In genomic region chr3:136897171-136897570, GRCh38 we compare ENCODE assay signal across 7 cellular contexts. TPM values are rescaled to one million over a fixed set of nuclear protein-coding genes. Genes with fewer than 3 reads are reported as not detected.
A peak's percentile ranks its signal among the peaks of the same experiment; 100 is the strongest.
DNase-seq lines count a peak whose midpoint lies in the region; ATAC-seq and TF ChIP-seq lines count a peak whose summit lies in the region.
"Not testable (repeated sequence)": the region's sequence is repeated elsewhere in the genome, so short reads cannot be mapped to it uniquely, and the experiment has no call there.

No MANE protein-coding gene starts in this region.

- DNase-seq in GM06990 (ENCODE audit: extremely low read depth, insufficient read length): peak; percentile 44
- DNase-seq in GM23338 (ENCODE audit: low spot score); naive thymus-derived CD8-positive, alpha-beta T cell: not testable (repeated sequence)
- DNase-seq in NCI-H146 treated with DMSO at 0.1 percent for 48 hours (lab: John Stamatoyannopoulos, UW; ENCODE audit: unreplicated experiment): peak; percentile 15
- DNase-seq in astrocyte of the hippocampus (ENCODE audit: low read depth, low spot score): peak; percentile 13

- H3K4me3 ChIP-seq in GM06990 (replicated peaks; ENCODE audit: low read depth, low read length); GM23338; SU-DHL-6 (ENCODE audit: insufficient read depth, low read length, poor library complexity, severe bottlenecking): not testable (repeated sequence)

- not testable (repeated sequence) for H3F3A ChIP-seq in GM23338 (replicated peaks; ENCODE audit: low read depth)
- H3F3A ChIP-seq in SU-DHL-6 (ENCODE audit: insufficient read depth): peaks cover 59% of the 10 kb centered on the region

- peak overlapping the region; percentile 2; the same call in 1 of the 2 replicates for H3K4me2 ChIP-seq in GM23338
- peak overlapping the region; percentile 50 for H3K4me2 ChIP-seq in SU-DHL-6 (ENCODE audit: low read depth, low read length, poor library complexity, severe bottlenecking)

- H3K36me3 ChIP-seq in GM06990 (ENCODE audit: control insufficient read depth, insufficient read depth, low read length); GM23338 (ENCODE audit: insufficient read depth): not testable (repeated sequence)
- peaks cover 15% of the 10 kb centered on the region for H3K36me3 ChIP-seq in SU-DHL-6 (ENCODE audit: low read length)

- H3K4me1 Mint-ChIP-seq in GM23338 (peaks cover 60% of the 10 kb centered on the region), IgD-negative memory B cell (peaks cover 60 to 73% (median 61%) of the 10 kb centered on the region in 3 donors)
- H3K4me1 Mint-ChIP-seq in naive thymus-derived CD8-positive, alpha-beta T cell: peaks cover 42 to 85% (median 75%) of the 10 kb centered on the region in 4 donors

- H3K79me2 ChIP-seq in GM23338 (replicated peaks; ENCODE audit: insufficient read depth) (peaks cover 100% of the 10 kb centered on the region), SU-DHL-6 (ENCODE audit: insufficient read depth, low read length) (peaks cover 98% of the 10 kb centered on the region)

- H3K27ac ChIP-seq in GM23338 (ENCODE audit: low read depth) (peak overlapping the region; percentile 73; the same call in 1 of the 2 replicates), SU-DHL-6 (ENCODE audit: low read depth, low read length) (peak overlapping the region; percentile 85)

- not testable (repeated sequence) for H3K9me3 Mint-ChIP-seq in GM23338; IgD-negative memory B cell; naive thymus-derived CD8-positive, alpha-beta T cell

- H3K9ac ChIP-seq in SU-DHL-6 (ENCODE audit: low read length): not testable (repeated sequence)

- not testable (repeated sequence) for H3K9me2 ChIP-seq in GM23338 (ENCODE audit: insufficient read depth); SU-DHL-6 (replicated peaks; ENCODE audit: insufficient read depth, low read length)

- H3K27ac Mint-ChIP-seq in GM23338 (peak overlapping the region; percentile 47; the same call in 1 of the 2 replicates), IgD-negative memory B cell (peak overlapping the region in 2 of 3 donors; percentile 48 to 73)
- peak overlapping the region in 8 of 10 donors; percentile 16 to 65 (median 49) for H3K27ac Mint-ChIP-seq in naive thymus-derived CD8-positive, alpha-beta T cell

- not testable (repeated sequence) for H3K27me3 Mint-ChIP-seq in GM23338 (ENCODE audit: insufficient read depth, low read depth, poor library complexity); IgD-negative memory B cell; naive thymus-derived CD8-positive, alpha-beta T cell

- peaks cover 65% of the 10 kb centered on the region for H3K4me1 ChIP-seq in GM23338 (ENCODE audit: insufficient read depth)

- not testable (repeated sequence) for H3K27me3 ChIP-seq in GM06990 (replicated peaks; ENCODE audit: control insufficient read depth, insufficient read depth, low read length); GM23338 (ENCODE audit: insufficient read depth); SU-DHL-6 (ENCODE audit: low read length)

- H3K9me3 ChIP-seq in SU-DHL-6 (ENCODE audit: insufficient read depth, low read length): not testable (repeated sequence)

- peak; percentile 28; the same call in 1 of the 3 replicates for ATAC-seq in GM23338
- not testable (repeated sequence) for ATAC-seq in naive thymus-derived CD8-positive, alpha-beta T cell

- not testable (repeated sequence) for H3K4me3 Mint-ChIP-seq in GM23338; naive thymus-derived CD8-positive, alpha-beta T cell
- H3K4me3 Mint-ChIP-seq in IgD-negative memory B cell: peak overlapping the region in 2 of 4 donors; percentile 4 to 59

- H2AFZ ChIP-seq in GM23338; SU-DHL-6 (ENCODE audit: low read depth, low read length, severe bottlenecking): not testable (repeated sequence)

- H4K20me1 ChIP-seq in GM23338 (replicated peaks; ENCODE audit: insufficient read depth); SU-DHL-6 (ENCODE audit: low read depth, low read length): not testable (repeated sequence)

- POLR2A ChIA-PET in naive thymus-derived CD8-positive, alpha-beta T cell (lab: Charles Lee): interaction anchor here (1.1 kb wide), 1 partner anchor 35 kb away, joined by 4 read pairs; the partner anchor contains the start of gene NCK1

- H3K36me3 Mint-ChIP-seq in GM23338 (ENCODE audit: low read depth): peaks cover 12% of the 10 kb centered on the region
- peaks cover 13% of the 10 kb centered on the region for H3K36me3 Mint-ChIP-seq in IgD-negative memory B cell
- H3K36me3 Mint-ChIP-seq in naive thymus-derived CD8-positive, alpha-beta T cell: peaks cover 9 to 28% (median 23%) of the 10 kb centered on the region in 3 donors

- TF ChIP-seq CTCF in GM06990 (IDR thresholded peaks at IDR 0.05; ENCODE audit: insufficient read depth, low read length, poor library complexity, severe bottlenecking); GM23338 (conservative IDR thresholded peaks at IDR 0.05; ENCODE audit: low read depth in 2 of 2); SU-DHL-6 (IDR thresholded peaks at IDR 0.05; ENCODE audit: insufficient read depth, low read length, poor library complexity, severe bottlenecking): not testable (repeated sequence)

RNA-seq across cellular contexts. Expression of gene NCK1, which starts 35.2 kb away (rescaled TPM):
- total RNA-seq in GM23338 (2014; rRNA removed; shearing (Covaris generic)): 27.1 and 28.4 TPM in 2 replicates
- polyA plus RNA-seq in GM23338 (2016; fragmentation: Nextera tagmentation; extraction: Ambion mirVana) (18.6 and 28.7 TPM in 2 replicates), IgD-negative memory B cell (31.9 TPM)
- 10 to 100 TPM; 52.6 to 62.2 TPM for total RNA-seq in naive thymus-derived CD8-positive, alpha-beta T cell
- 10 to 100 TPM; 36.1 to 44.3 (median 37.7) TPM for polyA plus RNA-seq in naive thymus-derived CD8-positive, alpha-beta T cell
